In genomic region chr18:63155169-63155852, GRCh38 we compare ENCODE assay signal across 1 cellular context.
TF ChIP-seq lines count a peak whose summit lies in the region.

No MANE protein-coding gene starts in this region.

TF ChIP-seq in K562, 482 proteins besides CTCF, POLR2A, EP300 and RAD21 (continued from another document):
- peak; percentile 16 for TF ChIP-seq CTCFL (IDR thresholded peaks at IDR 0.05; ENCODE audit: borderline replicate concordance, insufficient read depth, low read depth, low read length, poor library complexity, severe bottlenecking)
- TF ChIP-seq NFXL1 (CRISPR knock-in tag; IDR thresholded peaks at IDR 0.05): no peak
- TF ChIP-seq KDM4B (IDR thresholded peaks at IDR 0.05; ENCODE audit: borderline replicate concordance in 2 of 2, low read depth in 1 of 2): no peak
- 0 out of 2 replicates have a peak, but pooled peaks have one; percentile 36 for TF ChIP-seq TOE1 (IDR thresholded peaks at IDR 0.05; ENCODE audit: borderline replicate concordance)
- TF ChIP-seq TOE1 (CRISPR knock-in tag; IDR thresholded peaks at IDR 0.05; ENCODE audit: borderline replicate concordance, low read depth): no peak
- peak; percentile 50; the same call in 1 of the 2 replicates for TF ChIP-seq SMC3 (conservative IDR thresholded peaks at IDR 0.05; ENCODE audit: insufficient read depth, low read depth, low read length)
- TF ChIP-seq ZNF212 (CRISPR knock-in tag; IDR thresholded peaks at IDR 0.05): no peak
- TF ChIP-seq THAP7 (CRISPR knock-in tag; IDR thresholded peaks at IDR 0.05): no peak
- TF ChIP-seq PBX2 (CRISPR knock-in tag; IDR thresholded peaks at IDR 0.05; ENCODE audit: low read depth): no peak
- TF ChIP-seq PBX2 (tag; conservative IDR thresholded peaks at IDR 0.05; ENCODE audit: low read depth): peak; percentile 87
- TF ChIP-seq C11orf30 (IDR thresholded peaks at IDR 0.05; ENCODE audit: low read depth): no peak
- peak; percentile 82; the same call in 1 of the 2 replicates for TF ChIP-seq SMARCE1 (IDR thresholded peaks at IDR 0.05)
- no peak for TF ChIP-seq HMBOX1 (IDR thresholded peaks at IDR 0.05)
- no peak for TF ChIP-seq ZNF324 (CRISPR knock-in tag; IDR thresholded peaks at IDR 0.05)
- peak; percentile 13; the same call in 1 of the 2 replicates for TF ChIP-seq ATF7 (IDR thresholded peaks at IDR 0.05)
TF ChIP-seq in K562: peak in this region for 20.
